In genomic region chrX:70444326-70445196, GRCh38 we compare ENCODE assay signal across 8 cellular contexts. TPM values are rescaled to one million over a fixed set of nuclear protein-coding genes. Genes with fewer than 3 reads are reported as not detected.
DNase-seq lines count a peak whose midpoint lies in the region; ATAC-seq and TF ChIP-seq lines count a peak whose summit lies in the region.

TSS of gene DLG3 (plus strand) at chrX:70444835. CDS start at chrX:70445202, 367 bp downstream.

- H3K36me3 ChIP-seq in cardiac muscle cell (no peaks in the 10 kb centered on the region), NT2/D1 (ENCODE audit: insufficient read depth, insufficient read length, low read length) (no peaks in the 10 kb centered on the region), lower lobe of right lung (no peaks in the 10 kb centered on the region), upper lobe of left lung (no peaks in the 10 kb centered on the region)

- TF ChIP-seq CTCF in cardiac muscle cell (IDR thresholded peaks at IDR 0.05; ENCODE audit: low read depth, low read length), result no peak
- no peak for TF ChIP-seq CTCF in choroid plexus epithelial cell (conservative IDR thresholded peaks at IDR 0.05; ENCODE audit: low read depth, low read length)
- no peak for TF ChIP-seq CTCF in lower lobe of right lung (IDR thresholded peaks at IDR 0.05)
- no peak for TF ChIP-seq CTCF in upper lobe of left lung (IDR thresholded peaks at IDR 0.05)

- intact Hi-C loops in Right ventricle myocardium inferior (cut with DNase I) (no loop called here), lower lobe of right lung (cut with DNase I) (no loop called here)

- H3K4me3 ChIP-seq in cardiac muscle cell, result no peak within 1 kb of the TSS
- peak within 1 kb of the TSS; percentile 15 for H3K4me3 ChIP-seq in NT2/D1 (ENCODE audit: insufficient read length, low read depth)
- no peak within 1 kb of the TSS for H3K4me3 ChIP-seq in choroid plexus epithelial cell (ENCODE audit: low read depth, low read length)
- peak within 1 kb of the TSS; percentile 19 for H3K4me3 ChIP-seq in lower lobe of right lung
- H3K4me3 ChIP-seq in upper lobe of left lung, result peak within 1 kb of the TSS in 2 of 4 donors; percentile 20 to 32

- H3K9ac ChIP-seq in NT2/D1 (ENCODE audit: insufficient read length, low read depth), result no peak within 1 kb of the TSS

- H3K9me3 ChIP-seq in cardiac muscle cell (ENCODE audit: low read depth) (no peaks in the 10 kb centered on the region), NT2/D1 (ENCODE audit: insufficient read depth, low read length) (no peaks in the 10 kb centered on the region), lower lobe of right lung (no peaks in the 10 kb centered on the region), upper lobe of left lung (no peaks in the 10 kb centered on the region)

- H3K4me1 ChIP-seq in cardiac muscle cell (ENCODE audit: low read depth) (no peaks in the 10 kb centered on the region), NT2/D1 (ENCODE audit: insufficient read depth, insufficient read length) (peaks cover 2% of the 10 kb centered on the region), lower lobe of right lung (peaks cover 3% of the 10 kb centered on the region), upper lobe of left lung (peaks cover 0 to 8% (median 2%) of the 10 kb centered on the region in 4 donors)

- TF ChIP-seq POLR2A in upper lobe of left lung (IDR thresholded peaks at IDR 0.05), result no peak

- TF ChIP-seq EP300 in upper lobe of left lung (IDR thresholded peaks at IDR 0.05), result no peak

- H3K27me3 ChIP-seq in cardiac muscle cell (peaks cover 63% of the 10 kb centered on the region), NT2/D1 (ENCODE audit: insufficient read depth, insufficient read length) (peaks cover 50% of the 10 kb centered on the region), lower lobe of right lung (ENCODE audit: low read depth) (peaks cover 18% of the 10 kb centered on the region), upper lobe of left lung (peaks cover 0 to 15% (median 4%) of the 10 kb centered on the region in 4 donors)

- ATAC-seq in Right ventricle myocardium inferior, result no peak
- ATAC-seq in lower lobe of right lung, result peak in 1 of 2 donors; percentile 54
- peak in 1 of 2 donors; percentile 42 for ATAC-seq in upper lobe of left lung (ENCODE audit: low FRiP score in 2 of 2)
- no peak for ATAC-seq in HG02938 (IDR thresholded peaks at IDR 0.05; ENCODE audit: unreplicated experiment)
- ATAC-seq in GM18907 (IDR thresholded peaks at IDR 0.05; ENCODE audit: unreplicated experiment), result no peak

- H3K27ac ChIP-seq in cardiac muscle cell, result no peak within 1 kb of the TSS
- no peak within 1 kb of the TSS for H3K27ac ChIP-seq in lower lobe of right lung
- no peak within 1 kb of the TSS for H3K27ac ChIP-seq in upper lobe of left lung

- DNase-seq in cardiac muscle cell (ENCODE audit: low read depth in 1 of 2, low spot score in 1 of 2), result peak; percentile 55 to 57
- no peak for DNase-seq in Right ventricle myocardium inferior (ENCODE audit: missing footprints)
- DNase-seq in NT2/D1 (ENCODE audit: low read depth, low spot score), result no peak
- peak; percentile 55 for DNase-seq in choroid plexus epithelial cell (ENCODE audit: low read depth)
- no peak for DNase-seq in lower lobe of right lung
- DNase-seq in upper lobe of left lung, result peak in 1 of 2 donors; percentile 74

- 53 to 100% methylated on average over 1 to 52 of the region's 55 CpGs for WGBS in upper lobe of left lung, 2 donors

RNA-seq across cellular contexts. Expression of gene DLG3, which starts in this region (rescaled TPM):
- total RNA-seq in cardiac muscle cell (34.1 and 50.1 TPM in 2 replicates), Right ventricle myocardium inferior (9.5 TPM), lower lobe of right lung (24.1 TPM), upper lobe of left lung (10 to 100 TPM; 11.2 to 29.9 (median 16.6) TPM)
- 27.1 and 28.8 TPM in 2 replicates for polyA plus RNA-seq in cardiac muscle cell

Comparison
In these comparisons a context has a peak if more than half of its experiments do, and no peak if none do; other contexts are left out.
1. DNase-seq: peak in cardiac muscle cell (2 of 2) and choroid plexus epithelial cell (single experiment); none in Right ventricle myocardium inferior (single experiment), NT2/D1 (single experiment) and lower lobe of right lung (single experiment).
2. H3K4me3 ChIP-seq: peak in NT2/D1 (single experiment) and lower lobe of right lung (single experiment); none in cardiac muscle cell (single experiment) and choroid plexus epithelial cell (single experiment).